In genomic region chr3:111324645-111325044, GRCh38 we compare ENCODE assay signal across 9 cellular contexts.
A peak's percentile ranks its signal among the peaks of the same experiment; 100 is the strongest.
DNase-seq lines count a peak whose midpoint lies in the region; ATAC-seq lines count a peak whose summit lies in the region.
"Had no signal": no experiment of that assay in that cellular context is flagged by ENCODE, and none has a peak within 500 bp of the region (broad histone marks: within the 10 kb centered on the region; RNA-seq: fewer than 3 reads in every experiment).

No MANE protein-coding gene starts in this region.

- ATAC-seq in GM18508 (IDR thresholded peaks at IDR 0.05; ENCODE audit: insufficient read depth, unreplicated experiment), result peak; percentile 46
- ATAC-seq in GM21515 (IDR thresholded peaks at IDR 0.05; ENCODE audit: unreplicated experiment), result peak; percentile 48
- ATAC-seq in HG03159 (IDR thresholded peaks at IDR 0.05; ENCODE audit: unreplicated experiment), result no peak

- peak; percentile 57 for DNase-seq in HT1080 (ENCODE audit: low read depth)
- peak; percentile 23 for DNase-seq in glomerular visceral epithelial cell (ENCODE audit: extremely low spot score)
- DNase-seq in cortex of kidney (lab: John Stamatoyannopoulos, UW), result no peak
- DNase-seq in CD1c-positive myeloid dendritic cell (ENCODE audit: extremely low spot score), result no peak
- DNase-seq in activated effector memory CD4-positive, alpha-beta T cell treated with Interleukin-2 at 50 U/mL for 16 hours, result no peak
- DNase-seq: activated CD4-positive, CD25-positive, alpha-beta regulatory T cell had no signal

Comparison
In these comparisons a context has a peak if more than half of its experiments do, and no peak if none do; other contexts are left out.
1. DNase-seq: peak in HT1080 (single experiment) and glomerular visceral epithelial cell (single experiment); none in cortex of kidney (single experiment), CD1c-positive myeloid dendritic cell (single experiment) and activated effector memory CD4-positive, alpha-beta T cell treated with Interleukin-2 at 50 U/mL for 16 hours (single experiment).